ENCODE assay signal across 31 cellular contexts in genomic region chr12:108284163-108284562, GRCh38. TPM values are rescaled to one million over a fixed set of nuclear protein-coding genes. Genes with fewer than 3 reads are reported as not detected.
"Had no signal": no experiment of that assay in that cellular context is flagged by ENCODE, and none has a peak within 500 bp of the region (broad histone marks: within the 10 kb centered on the region; RNA-seq: fewer than 3 reads in every experiment).

No MANE protein-coding gene starts in this region.

- H3K4me3 Mint-ChIP-seq: naive thymus-derived CD4-positive, alpha-beta T cell; nephron; neural progenitor cell; stimulated activated memory B cell treated with anti-CD40 and anti-IgM and Interleukin-4, amounts not matched to agents 10 μg/mL and 1 μg/mL and 100 μg/mL, for 72 hours; stimulated activated naive CD8-positive, alpha-beta T cell treated with anti-CD3 and anti-CD28 coated beads, Interleukin-15, amount 100 ng/mL, for 72 hours; type B pancreatic cell had no signal

- H3K36me3 Mint-ChIP-seq: naive thymus-derived CD4-positive, alpha-beta T cell; neural progenitor cell; stimulated activated memory B cell treated with anti-CD40 and anti-IgM and Interleukin-4, amounts not matched to agents 10 μg/mL and 1 μg/mL and 100 μg/mL, for 72 hours; type B pancreatic cell had no signal

- H3K27ac ChIP-seq: neural progenitor cell, ovary, parathyroid adenoma, psoas muscle, right lobe of liver, sigmoid colon, suprapubic skin, testis, tibial artery, transverse colon, upper lobe of right lung, uterus had no signal

- H3K9me3 ChIP-seq: ovary, psoas muscle, right lobe of liver, sigmoid colon, suprapubic skin, testis, tibial artery, transverse colon, upper lobe of right lung, uterus had no signal

- H3K4me1 ChIP-seq: neural progenitor cell, psoas muscle, right lobe of liver, sigmoid colon, transverse colon, upper lobe of right lung, uterus had no signal

- H3K4me3 ChIP-seq: neural progenitor cell, ovary, psoas muscle, right lobe of liver, sigmoid colon, suprapubic skin, testis, tibial artery, transverse colon, upper lobe of right lung, uterus had no signal

- H3K27ac Mint-ChIP-seq: naive thymus-derived CD4-positive, alpha-beta T cell; nephron; neural progenitor cell; progenitor cell of endocrine pancreas; stimulated activated memory B cell treated with anti-CD40 and anti-IgM and Interleukin-4, amounts not matched to agents 10 μg/mL and 1 μg/mL and 100 μg/mL, for 72 hours; stimulated activated naive CD8-positive, alpha-beta T cell treated with anti-CD3 and anti-CD28 coated beads, Interleukin-15, amount 100 ng/mL, for 72 hours; type B pancreatic cell had no signal

- H3K4me1 Mint-ChIP-seq: nephron; stimulated activated naive CD8-positive, alpha-beta T cell treated with anti-CD3 and anti-CD28 coated beads, Interleukin-15, amount 100 ng/mL, for 72 hours had no signal

- H3K36me3 ChIP-seq: neural progenitor cell, ovary, right lobe of liver, sigmoid colon, suprapubic skin, tibial artery, transverse colon, upper lobe of right lung, uterus had no signal

- ATAC-seq: naive thymus-derived CD4-positive, alpha-beta T cell; psoas muscle; right cardiac atrium; right lobe of liver; stimulated activated memory B cell treated with anti-CD40 and anti-IgM and Interleukin-4, amounts not matched to agents 10 μg/mL and 1 μg/mL and 100 μg/mL, for 72 hours; stimulated activated naive CD8-positive, alpha-beta T cell treated with anti-CD3 and anti-CD28 coated beads, Interleukin-15, amount 100 ng/mL, for 72 hours; stimulated activated naive CD8-positive, alpha-beta T cell treated with anti-CD3 and anti-CD28 coated beads, Interleukin-15, Interleukin-2, amounts not matched to agents 100 U/mL and 50 U/mL, for 24 hours; upper lobe of right lung had no signal

- H3K9me3 Mint-ChIP-seq: naive thymus-derived CD4-positive, alpha-beta T cell; nephron; neural progenitor cell; stimulated activated naive CD8-positive, alpha-beta T cell treated with anti-CD3 and anti-CD28 coated beads, Interleukin-15, amount 100 ng/mL, for 72 hours; type B pancreatic cell had no signal

- DNase-seq: naive thymus-derived CD4-positive, alpha-beta T cell; occipital lobe; ovary; posterior cingulate gyrus; psoas muscle; right cardiac atrium; right lobe of liver; sigmoid colon; small intestine; stimulated activated CD4-positive, alpha-beta T cell treated with anti-CD3 and anti-CD28 coated beads, Interleukin-15, amount 100 ng/mL, for 24 hours; stimulated activated CD4-positive, alpha-beta T cell treated with anti-CD3 and anti-CD28 coated beads, Interleukin-2, amount 100 ng/mL, for 24 hours; stimulated activated CD4-positive, alpha-beta T cell treated with anti-CD3 and anti-CD28 coated beads, Interleukin-2, amount 100 ng/mL, for 48 hours; stimulated activated CD4-positive, alpha-beta T cell treated with anti-CD3 and anti-CD28 coated beads, Interleukin-4, amount 100 ng/mL, for 4 hours; stimulated activated CD8-positive, alpha-beta memory T cell treated with anti-CD3 and anti-CD28 coated beads, Interleukin-4, amount 100 ng/mL, for 48 hours; stimulated activated naive CD4-positive, alpha-beta T cell; stimulated activated naive CD8-positive, alpha-beta T cell treated with anti-CD3 and anti-CD28 coated beads, Interleukin-15, amount 100 ng/mL, for 72 hours; stimulated activated naive CD8-positive, alpha-beta T cell treated with anti-CD3 and anti-CD28 coated beads, Interleukin-15, Interleukin-2, amounts not matched to agents 100 U/mL and 50 U/mL, for 24 hours; substantia nigra; testis; tibial artery; transverse colon; upper lobe of right lung; uterus had no signal

- H3K27me3 ChIP-seq: neural progenitor cell, ovary, right lobe of liver, sigmoid colon, testis, transverse colon, upper lobe of right lung, uterus had no signal

RNA-seq across cellular contexts. Expression of gene CMKLR1, which starts 54.9 kb away (rescaled TPM):
- total RNA-seq: progenitor cell of endocrine pancreas, renal cortical epithelial cell had no signal
